Comparison of ENCODE assay signal across 8 cellular contexts in the genomic region with DNA sequence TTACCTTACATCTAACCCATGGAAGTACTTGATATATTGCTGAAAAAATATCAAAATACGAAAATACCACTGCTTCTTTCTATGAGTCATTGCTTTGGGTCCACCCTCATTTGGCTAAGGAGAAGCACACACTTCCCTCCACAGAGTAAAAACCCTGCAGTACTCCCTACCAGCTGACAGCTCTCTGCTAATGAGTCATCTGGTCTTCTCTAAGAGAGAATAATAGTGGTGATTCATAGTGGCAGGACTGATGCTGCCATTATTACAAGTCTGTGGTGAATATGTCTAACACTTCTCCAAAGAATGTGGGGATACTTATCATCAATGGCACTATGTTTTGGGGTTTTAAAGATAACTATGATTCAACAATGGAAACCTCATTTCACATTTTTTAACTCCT.
DNase-seq lines count a peak whose midpoint lies in the region; ATAC-seq, FAIRE-seq and TF ChIP-seq lines count a peak whose summit lies in the region.

No MANE protein-coding gene starts in this region.

- intact Hi-C loops in vagina (cut with DNase I), result no loop called here

- DNase-seq in NCI-H226, result peak; percentile 100
- DNase-seq in fibroblast of the conjunctiva (ENCODE audit: low read depth), result peak; percentile 43
- no peak for DNase-seq in NCI-H1436 treated with DMSO at 0.1 percent for 48 hours (lab: John Stamatoyannopoulos, UW)
- DNase-seq in D721Med (ENCODE audit: insufficient read length, low spot score), result no peak
- DNase-seq in mesenteric fat pad (ENCODE audit: low spot score), result no peak
- DNase-seq in vagina (ENCODE audit: extremely low spot score in 2 of 2), result no peak

- ATAC-seq in GM18520 (IDR thresholded peaks at IDR 0.05; ENCODE audit: unreplicated experiment) (peak; percentile 98), HG02588 (IDR thresholded peaks at IDR 0.05; ENCODE audit: unreplicated experiment) (peak; percentile 94)

- no peaks in the 10 kb centered on the region for H3K36me3 ChIP-seq in vagina

- TF ChIP-seq CTCF in D721Med (IDR thresholded peaks at IDR 0.05; ENCODE audit: insufficient read depth, missing control alignments) (no peak), vagina (IDR thresholded peaks at IDR 0.05) (no peak)

- H3K4me3 ChIP-seq in vagina, result no peak overlapping the region

- no peak for FAIRE-seq in D721Med (lab: Jason Lieb, UNC)

- H3K4me1 ChIP-seq in vagina, result no peaks in the 10 kb centered on the region

- no peaks in the 10 kb centered on the region for H3K27me3 ChIP-seq in vagina

- H3K9me3 ChIP-seq in vagina, result no peaks in the 10 kb centered on the region

- no peak for TF ChIP-seq POLR2A in vagina (IDR thresholded peaks at IDR 0.05)

- no peak overlapping the region for H3K27ac ChIP-seq in vagina

Comparison
In these comparisons a context has a peak if more than half of its experiments do, and no peak if none do; other contexts are left out.
1. DNase-seq: peak in NCI-H226 (single experiment) and fibroblast of the conjunctiva (single experiment); none in NCI-H1436 treated with DMSO at 0.1 percent for 48 hours (single experiment), D721Med (single experiment), mesenteric fat pad (single experiment) and vagina (0 of 2).